ENCODE assay signal across 19 cellular contexts in genomic region chr1:30725450-30726095, GRCh38. TPM values are rescaled to one million over a fixed set of nuclear protein-coding genes. Genes with fewer than 3 reads are reported as not detected.
DNase-seq lines count a peak whose midpoint lies in the region; ATAC-seq and TF ChIP-seq lines count a peak whose summit lies in the region.
"Had no signal": no experiment of that assay in that cellular context is flagged by ENCODE, and none has a peak within 500 bp of the region (broad histone marks: within the 10 kb centered on the region; RNA-seq: fewer than 3 reads in every experiment).

No MANE protein-coding gene starts in this region.

- peaks cover 0 to 16% (median 4%) of the 10 kb centered on the region in 4 donors for H3K4me1 ChIP-seq in Peyer's patch

- TF ChIP-seq CTCF in CD4-positive, alpha-beta T cell (IDR thresholded peaks at IDR 0.05) = no peak
- TF ChIP-seq CTCF in Peyer's patch (IDR thresholded peaks at IDR 0.05) = no peak

- H3K36me3 ChIP-seq in Peyer's patch = peaks cover 0 to 3% (median 0%) of the 10 kb centered on the region in 3 donors

- no peak overlapping the region for H3K27ac Mint-ChIP-seq in CD4-positive, alpha-beta T cell
- H3K27ac Mint-ChIP-seq in central memory CD8-positive, alpha-beta T cell (ENCODE audit: low read depth) = peak overlapping the region; percentile 68

- peak overlapping the region; percentile 25 for H3K4me3 Mint-ChIP-seq in CD4-positive, alpha-beta T cell
- no peak overlapping the region for H3K4me3 Mint-ChIP-seq in central memory CD8-positive, alpha-beta T cell
- H3K4me3 Mint-ChIP-seq: B cell had no signal

- no peaks in the 10 kb centered on the region for H3K27me3 ChIP-seq in CD4-positive, alpha-beta T cell (ENCODE audit: control insufficient read depth, insufficient read depth, low read length)
- no peaks in the 10 kb centered on the region for H3K27me3 ChIP-seq in Peyer's patch

- ATAC-seq in CD4-positive, alpha-beta T cell (ENCODE audit: poor library complexity) = no peak
- ATAC-seq in central memory CD8-positive, alpha-beta T cell (replicated peaks; ENCODE audit: extremely low read depth, poor library complexity, severe bottlenecking) = no peak
- ATAC-seq: Right ventricle myocardium inferior had no signal

- DNase-seq in CD4-positive, alpha-beta T cell = peak in 1 of 10 experiments; percentile 3
- no peak for DNase-seq in central memory CD8-positive, alpha-beta T cell (ENCODE audit: low spot score in 2 of 2)
- peak; percentile 42 for DNase-seq in midbrain (lab: John Stamatoyannopoulos, UW)
- DNase-seq in iPS-NIHi7 (ENCODE audit: extremely low spot score) = no peak
- DNase-seq in Peyer's patch = no peak
- no peak for DNase-seq in D341Med (ENCODE audit: low spot score)
- DNase-seq: ACHN, DMS153, EL, GOT3, KG1, NCI-H1092, NCI-H2107, NCI-H446, NCI-H748 treated with DMSO at 0.1 percent for 48 hours had no signal

- H3K9me3 ChIP-seq in CD4-positive, alpha-beta T cell (ENCODE audit: control insufficient read depth, low read length) = no peaks in the 10 kb centered on the region
- no peaks in the 10 kb centered on the region for H3K9me3 ChIP-seq in Peyer's patch

- peaks cover 48% of the 10 kb centered on the region for H3K36me3 Mint-ChIP-seq in CD4-positive, alpha-beta T cell (ENCODE audit: low read depth)
- H3K36me3 Mint-ChIP-seq in central memory CD8-positive, alpha-beta T cell (ENCODE audit: insufficient read depth) = peaks cover 8% of the 10 kb centered on the region

- POLR2A ChIA-PET in CD4-positive, alpha-beta T cell (lab: Charles Lee) = interaction anchor here (1.3 to 3.5 kb wide), 2 partner anchors 18 to 29 kb away, joined by 3 to 17 read pairs; no protein-coding TSS in a partner anchor

- peaks cover 17% of the 10 kb centered on the region for H3K4me1 Mint-ChIP-seq in CD4-positive, alpha-beta T cell (ENCODE audit: low read depth)
- H3K4me1 Mint-ChIP-seq in central memory CD8-positive, alpha-beta T cell = peaks cover 18% of the 10 kb centered on the region

- intact Hi-C loops in CD4-positive, alpha-beta T cell (cut with DNase I, micrococcal nuclease) = no loop called here

- H3K27me3 Mint-ChIP-seq in CD4-positive, alpha-beta T cell = no peaks in the 10 kb centered on the region
- H3K27me3 Mint-ChIP-seq in central memory CD8-positive, alpha-beta T cell = no peaks in the 10 kb centered on the region
- H3K27me3 Mint-ChIP-seq: B cell had no signal

- no peak for TF ChIP-seq POLR2A in Peyer's patch (IDR thresholded peaks at IDR 0.05)

- no peaks in the 10 kb centered on the region for H3K9me3 Mint-ChIP-seq in CD4-positive, alpha-beta T cell
- H3K9me3 Mint-ChIP-seq in central memory CD8-positive, alpha-beta T cell = no peaks in the 10 kb centered on the region

- no peak overlapping the region for H3K4me3 ChIP-seq in Peyer's patch

- CTCF ChIA-PET in CD4-positive, alpha-beta T cell (lab: Charles Lee) = interaction anchor here (1.0 to 3.7 kb wide), 2 partner anchors 35 to 54 kb away, joined by 3 to 17 read pairs; no protein-coding TSS in a partner anchor

- H3K27ac ChIP-seq in CD4-positive, alpha-beta T cell (ENCODE audit: low read depth, low read length) = no peak overlapping the region
- peak overlapping the region; percentile 97 for H3K27ac ChIP-seq in temporal lobe (ENCODE audit: low read depth, low read length)
- H3K27ac ChIP-seq in Peyer's patch = no peak overlapping the region

RNA-seq across cellular contexts. Expression of gene MATN1, which starts 2.2 kb away (rescaled TPM):
- 1 to 10 TPM; 2.5 to 2.7 TPM for total RNA-seq in CD4-positive, alpha-beta T cell
- total RNA-seq in temporal lobe = under 0.01 TPM
- not detected for total RNA-seq in Peyer's patch
- total RNA-seq: M059J, Right ventricle myocardium inferior had no signal

RNA-seq across cellular contexts. Expression of gene LAPTM5, which starts 32.0 kb away (rescaled TPM):
- 100 to 1,000 TPM; 625 to 642 TPM for total RNA-seq in CD4-positive, alpha-beta T cell
- total RNA-seq in temporal lobe (3.9 TPM), Peyer's patch (10 to 100 TPM; 10.3 to 77.6 (median 18.3) TPM)

Comparison
In these comparisons a context has a peak if more than half of its experiments do, and no peak if none do; other contexts are left out.
1. RNA of gene LAPTM5, which starts 32.0 kb away (total RNA-seq): 625 to 642 TPM in CD4-positive, alpha-beta T cell; 10.3 to 77.6 TPM in Peyer's patch and 3.9 TPM in temporal lobe (single experiment); every median in the first group is over 4 times any median in the second.